ENCODE assay signal across 1 cellular context in the genomic region with DNA sequence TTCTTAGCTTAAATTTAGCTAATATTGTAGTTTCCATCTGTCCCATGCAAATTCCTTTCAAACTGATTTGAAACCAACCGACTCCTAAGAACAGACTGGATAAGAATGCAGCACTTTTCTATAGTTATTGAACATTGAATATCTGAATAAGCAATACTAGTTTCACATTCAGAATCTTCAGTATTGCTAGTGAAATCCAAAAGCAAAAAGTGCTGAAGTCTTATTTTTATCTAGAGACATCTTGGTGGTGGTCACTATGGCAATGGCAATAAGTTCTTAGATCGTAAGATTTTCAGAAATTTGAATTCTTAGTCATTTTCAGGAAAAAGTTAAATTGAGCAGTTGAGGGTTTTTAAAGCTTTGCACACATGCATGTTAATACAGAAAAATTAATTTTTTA.
TF ChIP-seq lines count a peak whose summit lies in the region.

No MANE protein-coding gene starts in this region.

TF ChIP-seq in HepG2, 621 proteins besides CTCF, POLR2A, EP300 and RAD21:
- TF ChIP-seq MAFK (conservative IDR thresholded peaks at IDR 0.05 in 1 of 2, IDR thresholded peaks at IDR 0.05 in 1 of 2; ENCODE audit: low read length in 2 of 2) (peak in 1 of 2 experiments; percentile 33; a peak in 2 of 4 replicates), MAFF (IDR thresholded peaks at IDR 0.05; ENCODE audit: low read depth, low read length) (peak; percentile 13; the same call in 1 of the 2 replicates), ZNF446 (CRISPR knock-in tag; IDR thresholded peaks at IDR 0.05) (no peak)
